In the genomic region with DNA sequence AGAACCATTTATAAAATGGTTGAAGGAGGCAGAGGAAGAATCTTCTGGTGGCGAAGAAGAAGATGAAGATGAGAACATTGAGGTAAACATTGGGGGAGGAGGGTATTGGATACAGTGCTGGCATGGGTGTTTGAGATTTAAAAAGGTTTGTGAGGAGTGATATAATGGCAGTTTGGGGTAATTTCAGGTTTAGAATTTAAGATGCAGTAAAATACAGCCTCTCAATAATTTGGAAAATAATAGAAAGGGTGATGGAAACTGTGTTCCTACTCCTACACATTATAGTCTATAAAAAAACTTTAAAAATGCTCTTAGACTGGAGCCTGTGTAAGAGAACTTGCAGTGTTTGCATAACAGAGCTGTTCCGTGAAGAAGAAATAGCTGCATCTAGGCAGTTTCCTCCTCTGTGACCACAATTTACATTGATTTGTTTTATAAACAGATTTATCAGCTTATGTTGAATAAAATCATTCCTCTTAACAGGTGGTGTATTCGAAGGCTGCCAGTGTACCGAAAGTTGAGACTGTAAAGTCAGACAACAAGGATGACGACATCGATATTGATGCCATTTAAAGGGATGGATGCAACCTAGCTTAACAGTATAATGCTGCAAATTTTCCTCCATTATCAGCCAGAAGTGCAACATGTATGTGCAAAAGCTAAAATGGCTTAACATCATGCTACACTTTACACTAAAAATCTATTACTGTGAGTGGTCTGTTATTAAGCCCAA, we compare ENCODE assay signal across 22 cellular contexts. TPM values are rescaled to one million over a fixed set of nuclear protein-coding genes. Genes with fewer than 3 reads are reported as not detected.
A peak's percentile ranks its signal among the peaks of the same experiment; 100 is the strongest.
DNase-seq lines count a peak whose midpoint lies in the region; ATAC-seq and TF ChIP-seq lines count a peak whose summit lies in the region.
"Had no signal": no experiment of that assay in that cellular context is flagged by ENCODE, and none has a peak within 500 bp of the region (broad histone marks: within the 10 kb centered on the region; RNA-seq: fewer than 3 reads in every experiment).

No MANE protein-coding gene starts in this region.

- H3K9me3 ChIP-seq in GM23248 (ENCODE audit: low read depth), result no peaks in the 10 kb centered on the region
- H3K9me3 ChIP-seq: BE2C, gastrocnemius medialis had no signal

- H3K4me3 Mint-ChIP-seq in activated CD4-positive, alpha-beta T cell treated with anti-CD3 and anti-CD28 coated beads for 36 hours, result no peak overlapping the region
- no peak overlapping the region for H3K4me3 Mint-ChIP-seq in activated CD4-positive, alpha-beta T cell treated with anti-CD3 and anti-CD28 coated beads, Interleukin-2, amount 10 ng/mL, durations not matched to agents 7 days and 5 days
- H3K4me3 Mint-ChIP-seq in mesothelial cell of epicardium, result no peak overlapping the region
- H3K4me3 Mint-ChIP-seq: activated CD4-positive, alpha-beta T cell treated with anti-CD3 and anti-CD28 coated beads, Interleukin-2, amount 10 ng/mL, durations not matched to agents 24 days and 14 days; neural progenitor cell had no signal

- POLR2A ChIA-PET in activated CD4-positive, alpha-beta T cell treated with anti-CD3 and anti-CD28 coated beads for 36 hours (lab: Charles Lee), result no interaction called here
- POLR2A ChIA-PET in activated CD4-positive, alpha-beta T cell treated with anti-CD3 and anti-CD28 coated beads, Interleukin-2, amount 10 ng/mL, durations not matched to agents 7 days and 5 days (lab: Charles Lee), result no interaction called here

- in situ Hi-C loops in GM23248 (cut with MboI), result no loop called here

- peaks cover 96% of the 10 kb centered on the region for H3F3A ChIP-seq in GM23248 (ENCODE audit: insufficient read depth)

- H3K27ac ChIP-seq in GM23248, result no peak overlapping the region
- H3K27ac ChIP-seq: 22Rv1, cardiac muscle cell, neural progenitor cell had no signal

- peaks cover 41% of the 10 kb centered on the region for H3K4me1 Mint-ChIP-seq in activated CD4-positive, alpha-beta T cell treated with anti-CD3 and anti-CD28 coated beads for 36 hours
- H3K4me1 Mint-ChIP-seq in activated CD4-positive, alpha-beta T cell treated with anti-CD3 and anti-CD28 coated beads, Interleukin-2, amount 10 ng/mL, durations not matched to agents 7 days and 5 days, result peaks cover 32% of the 10 kb centered on the region
- peaks cover 11% of the 10 kb centered on the region for H3K4me1 Mint-ChIP-seq in mesothelial cell of epicardium

- H3K36me3 Mint-ChIP-seq in activated CD4-positive, alpha-beta T cell treated with anti-CD3 and anti-CD28 coated beads for 36 hours (ENCODE audit: low read depth), result peaks cover 85% of the 10 kb centered on the region
- peaks cover 86% of the 10 kb centered on the region for H3K36me3 Mint-ChIP-seq in activated CD4-positive, alpha-beta T cell treated with anti-CD3 and anti-CD28 coated beads, Interleukin-2, amount 10 ng/mL, durations not matched to agents 7 days and 5 days (ENCODE audit: low read depth)
- peaks cover 53 to 66% of the 10 kb centered on the region in 2 donors for H3K36me3 Mint-ChIP-seq in activated naive CD4-positive, alpha-beta T cell treated with anti-CD3 and anti-CD28 coated beads, Interleukin-2, amount 50 U/mL, for 72 hours
- peaks cover 79% of the 10 kb centered on the region for H3K36me3 Mint-ChIP-seq in mesothelial cell of epicardium

- H3K27me3 ChIP-seq in GM23248 (replicated peaks; ENCODE audit: insufficient read depth), result no peaks in the 10 kb centered on the region
- H3K27me3 ChIP-seq: BE2C, cardiac muscle cell, gastrocnemius medialis, neural progenitor cell had no signal

- TF ChIP-seq CTCF in mesothelial cell of epicardium (IDR thresholded peaks at IDR 0.05; ENCODE audit: unreplicated experiment), result no peak

- H4K20me1 ChIP-seq in GM23248 (ENCODE audit: insufficient read depth), result peaks cover 14% of the 10 kb centered on the region; the same call in 1 of the 2 replicates

- no peaks in the 10 kb centered on the region for H3K9me3 Mint-ChIP-seq in activated CD4-positive, alpha-beta T cell treated with anti-CD3 and anti-CD28 coated beads for 36 hours (ENCODE audit: low read depth)
- no peaks in the 10 kb centered on the region for H3K9me3 Mint-ChIP-seq in activated CD4-positive, alpha-beta T cell treated with anti-CD3 and anti-CD28 coated beads, Interleukin-2, amount 10 ng/mL, durations not matched to agents 7 days and 5 days
- H3K9me3 Mint-ChIP-seq in activated naive CD4-positive, alpha-beta T cell treated with anti-CD3 and anti-CD28 coated beads, Interleukin-2, amount 50 U/mL, for 72 hours, result no peaks in the 10 kb centered on the region
- H3K9me3 Mint-ChIP-seq in mesothelial cell of epicardium, result no peaks in the 10 kb centered on the region
- H3K9me3 Mint-ChIP-seq: activated CD4-positive, alpha-beta T cell treated with anti-CD3 and anti-CD28 coated beads, Interleukin-2, amount 10 ng/mL, durations not matched to agents 24 days and 14 days; neural progenitor cell had no signal

- intact Hi-C loops in activated CD4-positive, alpha-beta T cell treated with anti-CD3 and anti-CD28 coated beads for 36 hours (cut with DNase I, micrococcal nuclease), result no loop called here

- peaks cover 93% of the 10 kb centered on the region for H3K36me3 ChIP-seq in GM23248 (ENCODE audit: low read depth)

- peaks cover 60% of the 10 kb centered on the region for H3K79me2 ChIP-seq in GM23248 (ENCODE audit: insufficient read depth)

- DNase-seq in activated CD4-positive, alpha-beta T cell treated with anti-CD3 and anti-CD28 coated beads for 36 hours, result no peak
- DNase-seq in activated CD4-positive, alpha-beta T cell treated with anti-CD3 and anti-CD28 coated beads, Interleukin-2, amount 10 ng/mL, durations not matched to agents 7 days and 5 days, result no peak
- no peak for DNase-seq in GM23248
- DNase-seq in activated naive CD4-positive, alpha-beta T cell treated with anti-CD3 and anti-CD28 coated beads, Interleukin-2, amount 50 U/mL, for 72 hours (ENCODE audit: low spot score in 2 of 2), result no peak
- no peak for DNase-seq in mesothelial cell of epicardium (ENCODE audit: low spot score in 2 of 2, unreplicated experiment in 2 of 2)
- DNase-seq in NCI-H1436 (lab: John Stamatoyannopoulos, UW), result no peak
- DNase-seq in NCI-H2227 (lab: John Stamatoyannopoulos, UW; ENCODE audit: unreplicated experiment), result no peak
- DNase-seq: activated CD4-positive, alpha-beta T cell treated with anti-CD3 and anti-CD28 coated beads, Interleukin-2, amount 10 ng/mL, durations not matched to agents 24 days and 14 days; BE2C; DMS 273 treated with DMSO at 0.1 percent for 48 hours; gastrocnemius medialis; HCEC 1CT; MM.1S; NCI-H187 treated with DMSO at 0.1 percent for 48 hours; NCI-H345; NK-92 treated with Interleukin-12 subunit alpha and Interleukin-12 subunit beta, amount 100 ng/mL, for 24 hours; stimulated activated CD4-positive, alpha-beta T cell treated with anti-CD3 and anti-CD28 coated beads, Interleukin-4, amount 100 ng/mL, for 24 hours; substantia nigra had no signal

- H3K9me2 ChIP-seq in GM23248 (ENCODE audit: insufficient read depth), result no peaks in the 10 kb centered on the region

- peak overlapping the region; percentile 72 for H3K27ac Mint-ChIP-seq in activated CD4-positive, alpha-beta T cell treated with anti-CD3 and anti-CD28 coated beads for 36 hours
- H3K27ac Mint-ChIP-seq in activated CD4-positive, alpha-beta T cell treated with anti-CD3 and anti-CD28 coated beads, Interleukin-2, amount 10 ng/mL, durations not matched to agents 7 days and 5 days, result no peak overlapping the region
- peak overlapping the region; percentile 77 to 83 for H3K27ac Mint-ChIP-seq in activated naive CD4-positive, alpha-beta T cell treated with anti-CD3 and anti-CD28 coated beads, Interleukin-2, amount 50 U/mL, for 72 hours
- peak overlapping the region; percentile 5 for H3K27ac Mint-ChIP-seq in mesothelial cell of epicardium
- H3K27ac Mint-ChIP-seq: activated CD4-positive, alpha-beta T cell treated with anti-CD3 and anti-CD28 coated beads, Interleukin-2, amount 10 ng/mL, durations not matched to agents 24 days and 14 days; neural progenitor cell had no signal

- no peaks in the 10 kb centered on the region for H3K27me3 Mint-ChIP-seq in activated CD4-positive, alpha-beta T cell treated with anti-CD3 and anti-CD28 coated beads for 36 hours
- no peaks in the 10 kb centered on the region for H3K27me3 Mint-ChIP-seq in activated CD4-positive, alpha-beta T cell treated with anti-CD3 and anti-CD28 coated beads, Interleukin-2, amount 10 ng/mL, durations not matched to agents 7 days and 5 days
- H3K27me3 Mint-ChIP-seq in mesothelial cell of epicardium (ENCODE audit: low read depth), result no peaks in the 10 kb centered on the region
- H3K27me3 Mint-ChIP-seq: activated CD4-positive, alpha-beta T cell treated with anti-CD3 and anti-CD28 coated beads, Interleukin-2, amount 10 ng/mL, durations not matched to agents 24 days and 14 days had no signal

- CTCF ChIA-PET in activated CD4-positive, alpha-beta T cell treated with anti-CD3 and anti-CD28 coated beads for 36 hours (lab: Charles Lee), result interaction anchor here (0.6 to 1.5 kb wide), 4 partner anchors 8 to 50 kb away, joined by 3 to 6 read pairs (median 4); no protein-coding TSS in a partner anchor
- CTCF ChIA-PET in activated CD4-positive, alpha-beta T cell treated with anti-CD3 and anti-CD28 coated beads, Interleukin-2, amount 10 ng/mL, durations not matched to agents 7 days and 5 days (lab: Charles Lee), result interaction anchor here (1.1 kb wide), 1 partner anchor 9 kb away, joined by 3 read pairs; no protein-coding TSS in a partner anchor

- 89 to 91% methylated on average over 6 of the region's 6 CpGs for WGBS in GM23248 (ENCODE audit: low coverage in 1 of 2, low lambda C conversion rate in 2 of 2, missing lambda C conversion rate in 2 of 2), 2 experiments

- ATAC-seq in activated CD4-positive, alpha-beta T cell treated with anti-CD3 and anti-CD28 coated beads for 36 hours, result no peak
- ATAC-seq in activated naive CD4-positive, alpha-beta T cell treated with anti-CD3 and anti-CD28 coated beads, Interleukin-2, amount 50 U/mL, for 72 hours, result no peak
- no peak for ATAC-seq in HG03342 (IDR thresholded peaks at IDR 0.05; ENCODE audit: unreplicated experiment)
- ATAC-seq: gastrocnemius medialis had no signal

- H3K4me2 ChIP-seq in GM23248 (ENCODE audit: unreplicated experiment), result no peak overlapping the region
- H3K4me2 ChIP-seq: neural progenitor cell had no signal

- no peak overlapping the region for H2AFZ ChIP-seq in GM23248
- H2AFZ ChIP-seq: neural progenitor cell had no signal

- H3K4me3 ChIP-seq in GM23248, result no peak overlapping the region
- H3K4me3 ChIP-seq: cardiac muscle cell, gastrocnemius medialis, neural progenitor cell had no signal

- H3K4me1 ChIP-seq in GM23248 (ENCODE audit: insufficient read depth), result peaks cover 12% of the 10 kb centered on the region
- H3K4me1 ChIP-seq: BE2C had no signal

- 0 out of 2 replicates have a peak overlapping the region, but pooled peaks have one; percentile 3 for H3K9ac ChIP-seq in GM23248
- H3K9ac ChIP-seq: neural progenitor cell had no signal

RNA-seq across cellular contexts. Expression of gene EIF5, which starts 6.6 kb away (rescaled TPM):
- 100 to 1,000 TPM; 222 to 234 TPM for total RNA-seq in activated CD4-positive, alpha-beta T cell treated with anti-CD3 and anti-CD28 coated beads for 36 hours
- total RNA-seq in activated CD4-positive, alpha-beta T cell treated with anti-CD3 and anti-CD28 coated beads, Interleukin-2, amount 10 ng/mL, durations not matched to agents 7 days and 5 days, result 100 to 1,000 TPM; 176 to 179 TPM
- total RNA-seq in GM23248 (2014; rRNA removed; shearing (Covaris generic)), result 133 and 156 TPM in 2 replicates
- 502 and 518 TPM in 2 replicates for polyA plus RNA-seq in GM23248 (2016; fragmentation: Nextera tagmentation; extraction: Ambion mirVana)
- 100 to 1,000 TPM; 154 to 243 TPM for total RNA-seq in activated naive CD4-positive, alpha-beta T cell treated with anti-CD3 and anti-CD28 coated beads, Interleukin-2, amount 50 U/mL, for 72 hours
- 242 to 256 TPM (median 248 TPM) in 3 replicates for total RNA-seq in mesothelial cell of epicardium

RNA-seq across cellular contexts. Expression of gene MARK3, which starts 44.6 kb away (rescaled TPM):
- 10 to 100 TPM; 57.3 to 64.9 TPM for total RNA-seq in activated CD4-positive, alpha-beta T cell treated with anti-CD3 and anti-CD28 coated beads for 36 hours
- 10 to 100 TPM; 78.6 to 81.4 TPM for total RNA-seq in activated CD4-positive, alpha-beta T cell treated with anti-CD3 and anti-CD28 coated beads, Interleukin-2, amount 10 ng/mL, durations not matched to agents 7 days and 5 days
- total RNA-seq in GM23248 (2014; rRNA removed; shearing (Covaris generic)), result 80.6 and 107 TPM in 2 replicates
- 32.3 and 32.9 TPM in 2 replicates for polyA plus RNA-seq in GM23248 (2016; fragmentation: Nextera tagmentation; extraction: Ambion mirVana)
- total RNA-seq in activated naive CD4-positive, alpha-beta T cell treated with anti-CD3 and anti-CD28 coated beads, Interleukin-2, amount 50 U/mL, for 72 hours, result 10 to 100 TPM; 67.0 to 91.4 TPM
- 122 to 125 TPM (median 125 TPM) in 3 replicates for total RNA-seq in mesothelial cell of epicardium
